8 cellular contexts compared by ENCODE assay signal in the genomic region with DNA sequence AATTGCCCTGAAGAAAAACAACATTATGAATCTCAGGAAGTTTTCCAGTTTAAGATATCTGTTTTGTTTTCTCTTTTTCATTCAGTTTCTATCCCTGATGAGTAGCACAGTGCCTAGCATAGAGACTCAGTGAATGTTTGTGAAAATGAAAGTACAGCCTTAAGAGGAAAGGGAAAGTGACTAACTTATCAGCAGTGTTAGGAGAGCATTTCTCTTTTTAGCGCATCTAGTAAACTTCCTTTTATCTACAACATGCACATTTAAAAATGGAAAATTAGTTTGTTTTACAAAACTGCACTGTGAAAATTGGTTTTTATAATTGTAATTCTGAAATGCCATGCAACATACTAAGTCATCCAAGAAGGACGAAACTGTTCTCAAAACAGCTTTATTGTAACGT.
DNase-seq lines count a peak whose midpoint lies in the region; ATAC-seq and TF ChIP-seq lines count a peak whose summit lies in the region.

No MANE protein-coding gene starts in this region.

- H3K4me3 ChIP-seq in ACC112 (ENCODE audit: low read depth, low read length), result peak overlapping the region; percentile 73
- H3K4me3 ChIP-seq in skin epidermis, result no peak overlapping the region

- H3K4me1 ChIP-seq in ACC112 (ENCODE audit: control insufficient read depth, insufficient read depth, low read length, unreplicated experiment), result peaks cover 36% of the 10 kb centered on the region

- H3K79me2 ChIP-seq in ACC112 (ENCODE audit: control insufficient read depth, insufficient read depth, low read length, unreplicated experiment), result peaks cover 6% of the 10 kb centered on the region

- DNase-seq in erythroblast (lab: John Stamatoyannopoulos, UW) (peak; percentile 56 to 59), NCI-H345 (lab: John Stamatoyannopoulos, UW) (no peak)
- no peak for DNase-seq in central memory CD4-positive, alpha-beta T cell

- TF ChIP-seq POLR2A in erythroblast (IDR thresholded peaks at IDR 0.05; ENCODE audit: low read length), result no peak

- peaks cover 3% of the 10 kb centered on the region; the same call in 1 of the 2 replicates for H3K36me3 ChIP-seq in ACC112 (ENCODE audit: insufficient read depth, low read length)

- ATAC-seq in GM19351 (IDR thresholded peaks at IDR 0.05; ENCODE audit: unreplicated experiment), result peak; percentile 92
- peak; percentile 96 for ATAC-seq in HG03469 (IDR thresholded peaks at IDR 0.05; ENCODE audit: unreplicated experiment)
- no peak for ATAC-seq in HG02970 (IDR thresholded peaks at IDR 0.05; ENCODE audit: low FRiP score, unreplicated experiment)

- peak overlapping the region; percentile 79 for H2AFZ ChIP-seq in ACC112 (ENCODE audit: low read length, unreplicated experiment)

- no peaks in the 10 kb centered on the region for H3K27me3 ChIP-seq in ACC112 (ENCODE audit: insufficient read depth, low read length)

- H3K27ac ChIP-seq in ACC112 (ENCODE audit: low read depth, low read length) (peak overlapping the region; percentile 37), skin epidermis (peak overlapping the region in 13 of 21 experiments; percentile 4 to 63 (median 45))

Comparison
In these comparisons a context has a peak if more than half of its experiments do, and no peak if none do; other contexts are left out.
1. DNase-seq: peak in erythroblast (2 of 2); none in NCI-H345 (single experiment) and central memory CD4-positive, alpha-beta T cell (single experiment).